8 cellular contexts compared by ENCODE assay signal in genomic region chr20:63863021-63863797, GRCh38.
DNase-seq lines count a peak whose midpoint lies in the region; ATAC-seq and TF ChIP-seq lines count a peak whose summit lies in the region.

No MANE protein-coding gene starts in this region.

- H3K4me3 ChIP-seq in GM12875 (ENCODE audit: low read depth, low read length) (peak overlapping the region; percentile 86), fibroblast of pulmonary artery (replicated peaks; ENCODE audit: low read depth, low read length) (peak overlapping the region; percentile 93), skeletal muscle cell (ENCODE audit: low read depth, low read length) (peak overlapping the region; percentile 94)

- no peak for ATAC-seq in HG03571 (IDR thresholded peaks at IDR 0.05; ENCODE audit: unreplicated experiment)

- no peak for DNase-seq in fibroblast of pulmonary artery (ENCODE audit: low read depth)
- no peak for DNase-seq in skeletal muscle cell (ENCODE audit: low read depth)
- no peak for DNase-seq in RPMI8226
- DNase-seq in glomerular visceral epithelial cell (ENCODE audit: extremely low spot score), result no peak
- DNase-seq in Ammon's horn (ENCODE audit: low spot score), result no peak

- no peak for TF ChIP-seq CTCF in GM12875 (IDR thresholded peaks at IDR 0.05; ENCODE audit: borderline replicate concordance, insufficient read depth, low read depth, low read length)
- TF ChIP-seq CTCF in VCaP (conservative IDR thresholded peaks at IDR 0.05), result no peak
- TF ChIP-seq CTCF in fibroblast of pulmonary artery (IDR thresholded peaks at IDR 0.05; ENCODE audit: low read length, missing control alignments), result no peak

- H3K27ac ChIP-seq in VCaP, result peak overlapping the region; percentile 99
